Comparison of ENCODE assay signal across 8 cellular contexts in genomic region chrX:119690921-119691716, GRCh38. TPM values are rescaled to one million over a fixed set of nuclear protein-coding genes. Genes with fewer than 3 reads are reported as not detected.
DNase-seq lines count a peak whose midpoint lies in the region; ATAC-seq and TF ChIP-seq lines count a peak whose summit lies in the region.

No MANE protein-coding gene starts in this region.

- H3K9me3 Mint-ChIP-seq in nephron progenitor cell, result peaks cover 55% of the 10 kb centered on the region

- no peak for DNase-seq in GM12864 (ENCODE audit: low read depth)
- DNase-seq in RPMI8226, result peak; percentile 11
- peak; percentile 75 to 93 (median 81) for DNase-seq in adrenal gland
- DNase-seq in nephron progenitor cell, result peak; percentile 20
- DNase-seq in hippocampal formation (lab: John Stamatoyannopoulos, UW), result no peak
- DNase-seq in posterior vena cava (ENCODE audit: low spot score), result no peak

- peaks cover 3% of the 10 kb centered on the region for H3K27me3 Mint-ChIP-seq in nephron progenitor cell (ENCODE audit: low read depth, poor library complexity)

- intact Hi-C loops in adrenal gland (cut with DNase I), result loop anchor here in 1 of 2 donors (10.0 kb wide), 1 partner anchor 76 kb away; no protein-coding TSS in a partner anchor
- intact Hi-C loops in posterior vena cava (cut with DNase I), result no loop called here

- peak overlapping the region; percentile 85 for H3K27ac Mint-ChIP-seq in nephron progenitor cell

- peaks cover 9% of the 10 kb centered on the region for H3K36me3 Mint-ChIP-seq in nephron progenitor cell (ENCODE audit: low read depth)

- peak overlapping the region; percentile 80 for H3K4me3 ChIP-seq in GM12864 (ENCODE audit: low read depth, low read length)
- H3K4me3 ChIP-seq in adrenal gland, result peak overlapping the region in 1 of 4 donors; percentile 74

- peaks cover 2 to 17% of the 10 kb centered on the region in 2 donors for H3K4me1 ChIP-seq in adrenal gland (replicated peaks in 1 of 2)

- ATAC-seq in GM19452 (IDR thresholded peaks at IDR 0.05; ENCODE audit: unreplicated experiment) (no peak), GM19397 (IDR thresholded peaks at IDR 0.05; ENCODE audit: unreplicated experiment) (no peak)

- H3K36me3 ChIP-seq in adrenal gland (replicated peaks in 1 of 2), result no peaks in the 10 kb centered on the region

- H3K27ac ChIP-seq in adrenal gland, result peak overlapping the region; percentile 72 to 94 (median 92)

- peaks cover 65% of the 10 kb centered on the region for H3K4me1 Mint-ChIP-seq in nephron progenitor cell

- H3K27me3 ChIP-seq in adrenal gland, result no peaks in the 10 kb centered on the region

- peak overlapping the region; percentile 96 for H3K4me3 Mint-ChIP-seq in nephron progenitor cell

- 14 to 36% (median 29%) methylated on average over 5 to 8 of the region's 8 CpGs for WGBS in adrenal gland, 4 donors

- no peaks in the 10 kb centered on the region for H3K9me3 ChIP-seq in adrenal gland (replicated peaks in 1 of 3)

- no peak for TF ChIP-seq CTCF in GM12864 (IDR thresholded peaks at IDR 0.05; ENCODE audit: low read depth, low read length, missing control alignments)
- TF ChIP-seq CTCF in adrenal gland (IDR thresholded peaks at IDR 0.05), result no peak
- no peak for TF ChIP-seq CTCF in nephron progenitor cell (IDR thresholded peaks at IDR 0.05)

- TF ChIP-seq POLR2A in adrenal gland (IDR thresholded peaks at IDR 0.05), result peak; percentile 6 to 78

RNA-seq across cellular contexts. Expression of gene SEPTIN6, which starts 1.8 kb away (rescaled TPM):
- total RNA-seq in adrenal gland (100 to 1,000 TPM in 7 of 8 donors, 10 to 100 TPM in 1; 86.5 to 204 (median 128) TPM), posterior vena cava (10 to 100 TPM; 19.4 to 22.3 TPM)
- polyA plus RNA-seq in adrenal gland, result 100 to 1,000 TPM in 1 of 3 donors, 10 to 100 TPM in 2; 42.4 to 332 (median 78.6) TPM

Comparison
In these comparisons a context has a peak if more than half of its experiments do, and no peak if none do; other contexts are left out.
1. DNase-seq: peak in RPMI8226 (single experiment), adrenal gland (7 of 7) and nephron progenitor cell (single experiment); none in GM12864 (single experiment), hippocampal formation (0 of 2) and posterior vena cava (single experiment).